ENCODE assay signal across 8 cellular contexts in genomic region chr2:64453710-64454315, GRCh38. TPM values are rescaled to one million over a fixed set of nuclear protein-coding genes. Genes with fewer than 3 reads are reported as not detected.
DNase-seq lines count a peak whose midpoint lies in the region; ATAC-seq and TF ChIP-seq lines count a peak whose summit lies in the region.

Gene LGALSL (plus strand): TSS chr2:64454162. CDS start chr2:64454546, 384 bp downstream.

- peaks cover 51% of the 10 kb centered on the region for H3K27me3 Mint-ChIP-seq in activated naive CD4-positive, alpha-beta T cell treated with anti-CD3 and anti-CD28 coated beads, Interleukin-2, amount 10 ng/mL, durations not matched to agents 7 days and 5 days
- peaks cover 6% of the 10 kb centered on the region for H3K27me3 Mint-ChIP-seq in activated T-helper 17 cell treated with anti-CD3 and anti-CD28 coated beads, Interleukin-2, amount 50 U/mL, for 72 hours
- H3K27me3 Mint-ChIP-seq in neural crest cell (ENCODE audit: low read depth) = no peaks in the 10 kb centered on the region

- H3K9me3 Mint-ChIP-seq in activated naive CD4-positive, alpha-beta T cell treated with anti-CD3 and anti-CD28 coated beads, Interleukin-2, amount 10 ng/mL, durations not matched to agents 7 days and 5 days = no peaks in the 10 kb centered on the region
- H3K9me3 Mint-ChIP-seq in activated T-helper 17 cell treated with anti-CD3 and anti-CD28 coated beads, Interleukin-2, amount 50 U/mL, for 72 hours = no peaks in the 10 kb centered on the region
- no peaks in the 10 kb centered on the region for H3K9me3 Mint-ChIP-seq in neural crest cell

- peak; percentile 61 for DNase-seq in activated naive CD4-positive, alpha-beta T cell treated with anti-CD3 and anti-CD28 coated beads, Interleukin-2, amount 10 ng/mL, durations not matched to agents 7 days and 5 days
- DNase-seq in activated naive CD4-positive, alpha-beta T cell treated with anti-CD3 and anti-CD28 coated beads, Interleukin-2, amount 50 U/mL, for 16 hours = no peak
- DNase-seq in HCEC 1CT (peak; percentile 3), NB4 (ENCODE audit: low read depth) (peak; percentile 66), foreskin melanocyte (peak; percentile 11), neural crest cell (ENCODE audit: low read depth, low spot score) (peak; percentile 53), inferior parietal cortex (ENCODE audit: extremely low spot score) (no peak)

- peak within 1 kb of the TSS; percentile 30 for H3K4me3 ChIP-seq in NB4 (ENCODE audit: low read depth, low read length)

- H3K4me3 Mint-ChIP-seq in activated naive CD4-positive, alpha-beta T cell treated with anti-CD3 and anti-CD28 coated beads, Interleukin-2, amount 10 ng/mL, durations not matched to agents 7 days and 5 days = peak within 1 kb of the TSS; percentile 85
- peak within 1 kb of the TSS; percentile 71 for H3K4me3 Mint-ChIP-seq in activated T-helper 17 cell treated with anti-CD3 and anti-CD28 coated beads, Interleukin-2, amount 50 U/mL, for 72 hours
- peak within 1 kb of the TSS; percentile 98 for H3K4me3 Mint-ChIP-seq in neural crest cell

- TF ChIP-seq POLR2A in NB4 (IDR thresholded peaks at IDR 0.05; ENCODE audit: extremely low read depth, insufficient read length) = no peak

- H3K36me3 Mint-ChIP-seq in activated naive CD4-positive, alpha-beta T cell treated with anti-CD3 and anti-CD28 coated beads, Interleukin-2, amount 10 ng/mL, durations not matched to agents 7 days and 5 days = no peaks in the 10 kb centered on the region
- no peaks in the 10 kb centered on the region for H3K36me3 Mint-ChIP-seq in activated T-helper 17 cell treated with anti-CD3 and anti-CD28 coated beads, Interleukin-2, amount 50 U/mL, for 72 hours (ENCODE audit: low read depth)
- H3K36me3 Mint-ChIP-seq in neural crest cell (ENCODE audit: low read depth) = peaks cover 10% of the 10 kb centered on the region

- H3K4me1 Mint-ChIP-seq in activated naive CD4-positive, alpha-beta T cell treated with anti-CD3 and anti-CD28 coated beads, Interleukin-2, amount 10 ng/mL, durations not matched to agents 7 days and 5 days = peaks cover 12% of the 10 kb centered on the region
- no peaks in the 10 kb centered on the region for H3K4me1 Mint-ChIP-seq in activated T-helper 17 cell treated with anti-CD3 and anti-CD28 coated beads, Interleukin-2, amount 50 U/mL, for 72 hours
- H3K4me1 Mint-ChIP-seq in neural crest cell = peaks cover 40% of the 10 kb centered on the region

- no peak for TF ChIP-seq CTCF in NB4 (IDR thresholded peaks at IDR 0.05; ENCODE audit: low read depth, low read length)
- no peak for TF ChIP-seq CTCF in neural crest cell (conservative IDR thresholded peaks at IDR 0.05)

- H3K27ac Mint-ChIP-seq in activated naive CD4-positive, alpha-beta T cell treated with anti-CD3 and anti-CD28 coated beads, Interleukin-2, amount 10 ng/mL, durations not matched to agents 7 days and 5 days = no peak within 1 kb of the TSS
- no peak within 1 kb of the TSS for H3K27ac Mint-ChIP-seq in activated T-helper 17 cell treated with anti-CD3 and anti-CD28 coated beads, Interleukin-2, amount 50 U/mL, for 72 hours
- H3K27ac Mint-ChIP-seq in neural crest cell (ENCODE audit: unreplicated experiment) = peak within 1 kb of the TSS; percentile 94

- CTCF ChIA-PET in activated naive CD4-positive, alpha-beta T cell treated with anti-CD3 and anti-CD28 coated beads, Interleukin-2, amount 10 ng/mL, durations not matched to agents 7 days and 5 days (lab: Charles Lee) = interaction anchor here (1.4 kb wide), 1 partner anchor 34 kb away, joined by 3 read pairs; no protein-coding TSS in a partner anchor

- ATAC-seq in activated T-helper 17 cell treated with anti-CD3 and anti-CD28 coated beads, Interleukin-2, amount 50 U/mL, for 72 hours (replicated peaks) = peak; percentile 68

RNA-seq across cellular contexts. Expression of gene LGALSL, which starts in this region (rescaled TPM):
- 1 to 10 TPM; 1.4 to 2.2 TPM for total RNA-seq in activated T-helper 17 cell treated with anti-CD3 and anti-CD28 coated beads, Interleukin-2, amount 50 U/mL, for 72 hours
- total RNA-seq in neural crest cell = 29.1 and 31.1 TPM in 2 replicates

Comparison
In these comparisons a context has a peak if more than half of its experiments do, and no peak if none do; other contexts are left out.
1. DNase-seq: peak in activated naive CD4-positive, alpha-beta T cell treated with anti-CD3 and anti-CD28 coated beads, Interleukin-2, amount 10 ng/mL, durations not matched to agents 7 days and 5 days (single experiment), HCEC 1CT (single experiment), NB4 (single experiment), foreskin melanocyte (single experiment) and neural crest cell (single experiment); none in activated naive CD4-positive, alpha-beta T cell treated with anti-CD3 and anti-CD28 coated beads, Interleukin-2, amount 50 U/mL, for 16 hours (single experiment) and inferior parietal cortex (single experiment).
2. Peak in every context shown above with its lines, with median percentiles within 50 percentile points of each other: H3K4me3 Mint-ChIP-seq.